8 cellular contexts compared by ENCODE assay signal in the genomic region with DNA sequence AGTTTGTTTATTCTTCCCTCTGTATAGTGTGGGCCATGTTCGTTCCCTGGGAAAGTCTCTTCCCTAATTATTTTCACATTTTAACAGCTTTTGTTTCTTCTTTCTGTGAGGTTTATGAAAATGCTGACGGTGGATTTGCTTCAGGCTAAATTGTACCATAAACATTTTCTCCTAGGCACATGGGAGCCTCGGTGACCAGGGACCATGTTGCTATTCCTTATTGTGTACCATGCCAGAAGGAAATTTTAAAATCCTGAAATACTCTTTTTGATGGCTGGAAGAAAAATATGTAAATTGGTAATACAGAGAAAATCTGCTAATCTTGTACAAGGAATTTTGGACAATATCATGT.
DNase-seq lines count a peak whose midpoint lies in the region; ATAC-seq and TF ChIP-seq lines count a peak whose summit lies in the region.

No MANE protein-coding gene starts in this region.

- ATAC-seq in HCT116: no peak
- ATAC-seq in HG02973 (IDR thresholded peaks at IDR 0.05; ENCODE audit: unreplicated experiment): no peak
- ATAC-seq in HG02798 (IDR thresholded peaks at IDR 0.05; ENCODE audit: poor library complexity, unreplicated experiment): no peak

- H3K4me2 ChIP-seq in HCT116 (ENCODE audit: low read length): no peak overlapping the region

- RAD21 ChIA-PET in HCT116 (lab: Charles Lee; ENCODE audit: low non-redundant PET in 1 of 2, low total read pairs in 2 of 2, uncharacterized antibody in 2 of 2, unreplicated experiment in 2 of 2): no interaction called here

- WGBS in adrenal gland, 4 donors: 35 to 52% (median 45%) methylated on average over 3 of the region's 3 CpGs

- H2AFZ ChIP-seq in HCT116 (ENCODE audit: low read depth, low read length, poor library complexity, severe bottlenecking): peak overlapping the region; percentile 17

- CTCF ChIA-PET in HCT116 (lab: Charles Lee): no interaction called here

- H3K36me3 ChIP-seq in HCT116 (ENCODE audit: control insufficient read depth in 1 of 2, insufficient read depth in 2 of 2, low read length in 2 of 2) (no peaks in the 10 kb centered on the region), adrenal gland (replicated peaks in 1 of 2) (no peaks in the 10 kb centered on the region), iPS-20b (ENCODE audit: insufficient read depth, low read depth, low read length) (no peaks in the 10 kb centered on the region), skeletal muscle tissue (ENCODE audit: control insufficient read depth in 3 of 3, insufficient read depth in 3 of 3, low read length in 3 of 3) (no peaks in the 10 kb centered on the region)

- POLR2A ChIA-PET in HCT116 (lab: Charles Lee): no interaction called here

- H3K27ac ChIP-seq in HCT116 (ENCODE audit: low read depth, low read length) (no peak overlapping the region), adrenal gland (peak overlapping the region in 4 of 5 donors; percentile 39 to 86 (median 83)), iPS-20b (ENCODE audit: low read length) (peak overlapping the region; percentile 57), skeletal muscle tissue (ENCODE audit: low read depth, low read length) (peak overlapping the region; percentile 78)

- DNase-seq in HCT116 (ENCODE audit: low read depth, low spot score) (no peak), adrenal gland (no peak), HuH-7 (ENCODE audit: low spot score) (no peak), EL (no peak)

- H3K9ac ChIP-seq in HCT116 (ENCODE audit: low read length): no peak overlapping the region
- peak overlapping the region; percentile 55; the same call in 1 of the 2 replicates for H3K9ac ChIP-seq in iPS-20b (ENCODE audit: low read depth, low read length)
- peak overlapping the region; percentile 15 to 72 (median 69) for H3K9ac ChIP-seq in skeletal muscle tissue (ENCODE audit: low read depth in 1 of 3, low read length in 3 of 3)

- TF ChIP-seq CTCF in HCT116 (IDR thresholded peaks at IDR 0.05 in 2 of 3, conservative IDR thresholded peaks at IDR 0.05 in 1 of 3; ENCODE audit: borderline replicate concordance in 1 of 3, insufficient read depth in 1 of 3, low read depth in 2 of 3, low read length in 2 of 3) (no peak), adrenal gland (IDR thresholded peaks at IDR 0.05) (no peak)

- peaks cover 0 to 12% of the 10 kb centered on the region in 2 experiments; a peak in 2 of 4 replicates for H3K4me1 ChIP-seq in HCT116 (ENCODE audit: control insufficient read depth in 1 of 2, insufficient read depth in 2 of 2, low read length in 2 of 2)
- H3K4me1 ChIP-seq in adrenal gland (replicated peaks in 1 of 2): peaks cover 0 to 26% of the 10 kb centered on the region in 2 donors
- H3K4me1 ChIP-seq in iPS-20b (ENCODE audit: insufficient read depth, low read length): peaks cover 24% of the 10 kb centered on the region
- H3K4me1 ChIP-seq in skeletal muscle tissue (ENCODE audit: control insufficient read depth in 3 of 3, insufficient read depth in 3 of 3, low read length in 3 of 3): peaks cover 26 to 48% (median 28%) of the 10 kb centered on the region in 3 donors

- intact Hi-C loops in HCT116 (cut with micrococcal nuclease): no loop called here
- intact Hi-C loops in adrenal gland (cut with DNase I): no loop called here

- no TSS peak for BruUV-seq in HCT116 (replicated peaks; lab: Mats Ljungman, UMichigan)

- no peak for TF ChIP-seq RAD21 in HCT116 (IDR thresholded peaks at IDR 0.05; ENCODE audit: low read depth)

- TF ChIP-seq POLR2A in HCT116 (IDR thresholded peaks at IDR 0.05; ENCODE audit: borderline replicate concordance, extremely low read depth, insufficient read depth, insufficient read length): no peak
- no peak for TF ChIP-seq POLR2A in adrenal gland (IDR thresholded peaks at IDR 0.05)

- H3K79me2 ChIP-seq in HCT116 (ENCODE audit: insufficient read depth, low read length): no peaks in the 10 kb centered on the region

- H4K20me1 ChIP-seq in HCT116 (ENCODE audit: insufficient read depth): no peaks in the 10 kb centered on the region

- no peaks in the 10 kb centered on the region for H3K9me2 ChIP-seq in HCT116 (ENCODE audit: insufficient read depth)

- H3K9me3 ChIP-seq in HCT116 (ENCODE audit: control insufficient read depth in 1 of 2, insufficient read depth in 1 of 2, low read depth in 1 of 2, low read length in 2 of 2): no peaks in the 10 kb centered on the region
- H3K9me3 ChIP-seq in adrenal gland (replicated peaks in 1 of 3): no peaks in the 10 kb centered on the region
- H3K9me3 ChIP-seq in iPS-20b (ENCODE audit: insufficient read depth, low read depth, low read length): no peaks in the 10 kb centered on the region
- no peaks in the 10 kb centered on the region for H3K9me3 ChIP-seq in skeletal muscle tissue (ENCODE audit: control insufficient read depth in 3 of 3, low read length in 3 of 3)

- H3K27me3 ChIP-seq in HCT116 (ENCODE audit: insufficient read depth, low read length): no peaks in the 10 kb centered on the region
- no peaks in the 10 kb centered on the region for H3K27me3 ChIP-seq in adrenal gland
- H3K27me3 ChIP-seq in iPS-20b (ENCODE audit: insufficient read depth, low read length): 0 out of 2 replicates have a peak, but pooled peaks cover 4% of the 10 kb centered on the region
- H3K27me3 ChIP-seq in skeletal muscle tissue (ENCODE audit: control insufficient read depth in 3 of 3, insufficient read depth in 3 of 3, low read length in 3 of 3): no peaks in the 10 kb centered on the region

- H3K4me3 ChIP-seq in HCT116 (replicated peaks in 1 of 2; ENCODE audit: low read depth in 1 of 2, low read length in 2 of 2) (no peak overlapping the region), adrenal gland (peak overlapping the region in 2 of 4 donors; percentile 0 to 31), iPS-20b (ENCODE audit: low read length) (peak overlapping the region; percentile 36; the same call in 1 of the 2 replicates), skeletal muscle tissue (ENCODE audit: low read length in 3 of 3) (peak overlapping the region in 2 of 3 donors; percentile 42 to 49)

TF ChIP-seq in HCT116, 20 proteins besides CTCF, POLR2A, EP300 and RAD21:
- TF ChIP-seq EZH2 (IDR thresholded peaks at IDR 0.05) (no peak), SRF (IDR thresholded peaks at IDR 0.05; ENCODE audit: low read depth) (no peak), SIN3A (IDR thresholded peaks at IDR 0.05; ENCODE audit: low read depth) (no peak), ZNF274 (IDR thresholded peaks at IDR 0.05; ENCODE audit: low read depth, low read length) (no peak), CBX3 (IDR thresholded peaks at IDR 0.05; ENCODE audit: low read depth) (no peak), EGR1 (IDR thresholded peaks at IDR 0.05; ENCODE audit: low read depth) (no peak), JUND (IDR thresholded peaks at IDR 0.05) (no peak), TCF7L2 (IDR thresholded peaks at IDR 0.05; ENCODE audit: borderline replicate concordance, extremely low read depth, insufficient read depth, insufficient read length) (no peak), FOSL1 (IDR thresholded peaks at IDR 0.05; ENCODE audit: low read depth) (no peak), EZH2phosphoT487 (IDR thresholded peaks at IDR 0.05; ENCODE audit: borderline replicate concordance) (no peak), POLR2AphosphoS5 (IDR thresholded peaks at IDR 0.05; ENCODE audit: low read depth, low read length) (no peak), SP1 (IDR thresholded peaks at IDR 0.05; ENCODE audit: low read depth) (no peak), ELF1 (IDR thresholded peaks at IDR 0.05; ENCODE audit: borderline replicate concordance, low read depth) (no peak), ZFX (IDR thresholded peaks at IDR 0.05) (no peak), YY1 (IDR thresholded peaks at IDR 0.05; ENCODE audit: extremely low read depth, insufficient replicate concordance, low read depth, low read length) (no peak), CEBPB (IDR thresholded peaks at IDR 0.05; ENCODE audit: low read depth) (no peak)
- TF ChIP-seq, protein P1, sequence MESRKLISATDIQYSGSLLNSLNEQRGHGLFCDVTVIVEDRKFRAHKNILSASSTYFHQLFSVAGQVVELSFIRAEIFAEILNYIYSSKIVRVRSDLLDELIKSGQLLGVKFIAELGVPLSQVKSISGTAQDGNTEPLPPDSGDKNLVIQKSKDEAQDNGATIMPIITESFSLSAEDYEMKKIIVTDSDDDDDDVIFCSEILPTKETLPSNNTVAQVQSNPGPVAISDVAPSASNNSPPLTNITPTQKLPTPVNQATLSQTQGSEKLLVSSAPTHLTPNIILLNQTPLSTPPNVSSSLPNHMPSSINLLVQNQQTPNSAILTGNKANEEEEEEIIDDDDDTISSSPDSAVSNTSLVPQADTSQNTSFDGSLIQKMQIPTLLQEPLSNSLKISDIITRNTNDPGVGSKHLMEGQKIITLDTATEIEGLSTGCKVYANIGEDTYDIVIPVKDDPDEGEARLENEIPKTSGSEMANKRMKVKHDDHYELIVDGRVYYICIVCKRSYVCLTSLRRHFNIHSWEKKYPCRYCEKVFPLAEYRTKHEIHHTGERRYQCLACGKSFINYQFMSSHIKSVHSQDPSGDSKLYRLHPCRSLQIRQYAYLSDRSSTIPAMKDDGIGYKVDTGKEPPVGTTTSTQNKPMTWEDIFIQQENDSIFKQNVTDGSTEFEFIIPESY (IDR thresholded peaks at IDR 0.05; ENCODE audit: extremely low read depth, insufficient replicate concordance, low read length): no peak
- TF ChIP-seq, protein P2, sequence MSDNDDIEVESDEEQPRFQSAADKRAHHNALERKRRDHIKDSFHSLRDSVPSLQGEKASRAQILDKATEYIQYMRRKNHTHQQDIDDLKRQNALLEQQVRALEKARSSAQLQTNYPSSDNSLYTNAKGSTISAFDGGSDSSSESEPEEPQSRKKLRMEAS (IDR thresholded peaks at IDR 0.05): no peak
- TF ChIP-seq, protein P3, sequence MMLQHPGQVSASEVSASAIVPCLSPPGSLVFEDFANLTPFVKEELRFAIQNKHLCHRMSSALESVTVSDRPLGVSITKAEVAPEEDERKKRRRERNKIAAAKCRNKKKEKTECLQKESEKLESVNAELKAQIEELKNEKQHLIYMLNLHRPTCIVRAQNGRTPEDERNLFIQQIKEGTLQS (IDR thresholded peaks at IDR 0.05): no peak

Comparison
In these comparisons a context has a peak if more than half of its experiments do, and no peak if none do; other contexts are left out.
1. H3K4me3 ChIP-seq: peak in iPS-20b (single experiment) and skeletal muscle tissue (2 of 3); none in HCT116 (0 of 2).